ENCODE assay signal across 35 cellular contexts in genomic region chrX:44175455-44175854, GRCh38.
"Had no signal": no experiment of that assay in that cellular context is flagged by ENCODE, and none has a peak within 500 bp of the region (broad histone marks: within the 10 kb centered on the region; RNA-seq: fewer than 3 reads in every experiment).

No MANE protein-coding gene starts in this region.

- H3K9me3 ChIP-seq: MG63 had no signal

- H3K4me3 ChIP-seq: MG63 had no signal

- H3K36me3 ChIP-seq: MG63 had no signal

- DNase-seq: Karpas-422, Kasumi-1, MG63, MM.1S, MV-4-11, NCI-H1048, NCI-H1092, NCI-H1092 treated with DMSO at 0.1 percent for 48 hours, NCI-H1105, NCI-H1105 treated with DMSO at 0.1 percent for 48 hours, NCI-H1417, NCI-H1417 treated with DMSO at 0.1 percent for 48 hours, NCI-H1436, NCI-H1436 treated with DMSO at 0.1 percent for 48 hours, NCI-H146, NCI-H1694, NCI-H1694 treated with DMSO at 0.1 percent for 48 hours, NCI-H187, NCI-H187 treated with DMSO at 0.1 percent for 48 hours, NCI-H1930, NCI-H2029, NCI-H2029 treated with DMSO at 0.1 percent for 48 hours, NCI-H2081, NCI-H2081 treated with DMSO at 0.1 percent for 48 hours, NCI-H2107, NCI-H2171, NCI-H2171 treated with DMSO at 0.1 percent for 48 hours, NCI-H2227 treated with DMSO at 0.1 percent for 48 hours, NCI-H226, NCI-H345, NCI-H446, NCI-H446 treated with DMSO at 0.1 percent for 48 hours, NCI-H510A, NCI-H510A treated with DMSO at 0.1 percent for 48 hours, NCI-H524 had no signal
